Comparison of ENCODE assay signal across 1 cellular context in genomic region chrX:153554519-153555167, GRCh38.
TF ChIP-seq lines count a peak whose summit lies in the region.

No MANE protein-coding gene starts in this region.

TF ChIP-seq in HepG2, 621 proteins besides CTCF, POLR2A, EP300 and RAD21:
- no peak for TF ChIP-seq ZNF670 (CRISPR knock-in tag; IDR thresholded peaks at IDR 0.05; ENCODE audit: borderline replicate concordance)
- no peak for TF ChIP-seq ZNF660 (CRISPR knock-in tag; IDR thresholded peaks at IDR 0.05; ENCODE audit: borderline replicate concordance, low read depth)
- peak; percentile 42 for TF ChIP-seq SMC3 (IDR thresholded peaks at IDR 0.05; ENCODE audit: low read length)
- peak; percentile 83 for TF ChIP-seq STAG1 (CRISPR knock-in tag; IDR thresholded peaks at IDR 0.05)
- no peak for TF ChIP-seq ZBTB25 (CRISPR knock-in tag; IDR thresholded peaks at IDR 0.05)
- no peak for TF ChIP-seq SMYD3 (CRISPR knock-in tag; IDR thresholded peaks at IDR 0.05)
- no peak for TF ChIP-seq MTERF4 (CRISPR knock-in tag; IDR thresholded peaks at IDR 0.05)
